ENCODE assay signal across 2 cellular contexts in the genomic region with DNA sequence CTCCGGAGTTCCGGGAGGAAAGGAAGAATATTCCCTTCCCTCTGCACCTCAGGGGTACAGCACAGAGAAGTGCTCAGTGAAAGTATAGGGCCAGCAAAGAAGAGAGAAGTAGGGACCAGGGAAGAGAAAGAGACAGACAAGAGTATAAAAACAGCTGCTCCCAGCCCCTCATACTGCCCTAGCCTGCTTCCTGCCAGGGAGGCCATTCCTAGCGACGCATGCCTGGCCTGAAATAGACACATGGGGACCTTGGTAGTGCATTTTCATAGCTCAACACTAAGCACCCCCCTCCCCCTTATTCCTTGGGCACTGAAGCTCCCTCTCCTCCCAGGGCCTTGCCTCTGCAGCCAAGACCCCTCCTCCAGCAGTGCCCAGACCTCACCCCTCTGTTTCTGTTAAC.
TF ChIP-seq lines count a peak whose summit lies in the region.

No MANE protein-coding gene starts in this region.

TF ChIP-seq in SK-N-SH, 30 proteins besides CTCF, POLR2A, EP300 and RAD21 (continued from another document):
- TF ChIP-seq, protein P1, sequence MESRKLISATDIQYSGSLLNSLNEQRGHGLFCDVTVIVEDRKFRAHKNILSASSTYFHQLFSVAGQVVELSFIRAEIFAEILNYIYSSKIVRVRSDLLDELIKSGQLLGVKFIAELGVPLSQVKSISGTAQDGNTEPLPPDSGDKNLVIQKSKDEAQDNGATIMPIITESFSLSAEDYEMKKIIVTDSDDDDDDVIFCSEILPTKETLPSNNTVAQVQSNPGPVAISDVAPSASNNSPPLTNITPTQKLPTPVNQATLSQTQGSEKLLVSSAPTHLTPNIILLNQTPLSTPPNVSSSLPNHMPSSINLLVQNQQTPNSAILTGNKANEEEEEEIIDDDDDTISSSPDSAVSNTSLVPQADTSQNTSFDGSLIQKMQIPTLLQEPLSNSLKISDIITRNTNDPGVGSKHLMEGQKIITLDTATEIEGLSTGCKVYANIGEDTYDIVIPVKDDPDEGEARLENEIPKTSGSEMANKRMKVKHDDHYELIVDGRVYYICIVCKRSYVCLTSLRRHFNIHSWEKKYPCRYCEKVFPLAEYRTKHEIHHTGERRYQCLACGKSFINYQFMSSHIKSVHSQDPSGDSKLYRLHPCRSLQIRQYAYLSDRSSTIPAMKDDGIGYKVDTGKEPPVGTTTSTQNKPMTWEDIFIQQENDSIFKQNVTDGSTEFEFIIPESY (IDR thresholded peaks at IDR 0.05; ENCODE audit: borderline replicate concordance, low read depth): no peak
- TF ChIP-seq FOXM1 (IDR thresholded peaks at IDR 0.05; ENCODE audit: low read depth) (no peak), GABPA (IDR thresholded peaks at IDR 0.05; ENCODE audit: low read depth) (no peak), SIN3A (IDR thresholded peaks at IDR 0.05; ENCODE audit: borderline replicate concordance, low read depth, low read length) (no peak), TCF12 (IDR thresholded peaks at IDR 0.05) (no peak), MEF2A (IDR thresholded peaks at IDR 0.05; ENCODE audit: borderline replicate concordance, low read depth) (no peak)
- TF ChIP-seq, protein P2, sequence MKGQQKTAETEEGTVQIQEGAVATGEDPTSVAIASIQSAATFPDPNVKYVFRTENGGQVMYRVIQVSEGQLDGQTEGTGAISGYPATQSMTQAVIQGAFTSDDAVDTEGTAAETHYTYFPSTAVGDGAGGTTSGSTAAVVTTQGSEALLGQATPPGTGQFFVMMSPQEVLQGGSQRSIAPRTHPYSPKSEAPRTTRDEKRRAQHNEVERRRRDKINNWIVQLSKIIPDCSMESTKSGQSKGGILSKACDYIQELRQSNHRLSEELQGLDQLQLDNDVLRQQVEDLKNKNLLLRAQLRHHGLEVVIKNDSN (IDR thresholded peaks at IDR 0.05; ENCODE audit: borderline replicate concordance, low read depth): no peak
- TF ChIP-seq, protein P3, sequence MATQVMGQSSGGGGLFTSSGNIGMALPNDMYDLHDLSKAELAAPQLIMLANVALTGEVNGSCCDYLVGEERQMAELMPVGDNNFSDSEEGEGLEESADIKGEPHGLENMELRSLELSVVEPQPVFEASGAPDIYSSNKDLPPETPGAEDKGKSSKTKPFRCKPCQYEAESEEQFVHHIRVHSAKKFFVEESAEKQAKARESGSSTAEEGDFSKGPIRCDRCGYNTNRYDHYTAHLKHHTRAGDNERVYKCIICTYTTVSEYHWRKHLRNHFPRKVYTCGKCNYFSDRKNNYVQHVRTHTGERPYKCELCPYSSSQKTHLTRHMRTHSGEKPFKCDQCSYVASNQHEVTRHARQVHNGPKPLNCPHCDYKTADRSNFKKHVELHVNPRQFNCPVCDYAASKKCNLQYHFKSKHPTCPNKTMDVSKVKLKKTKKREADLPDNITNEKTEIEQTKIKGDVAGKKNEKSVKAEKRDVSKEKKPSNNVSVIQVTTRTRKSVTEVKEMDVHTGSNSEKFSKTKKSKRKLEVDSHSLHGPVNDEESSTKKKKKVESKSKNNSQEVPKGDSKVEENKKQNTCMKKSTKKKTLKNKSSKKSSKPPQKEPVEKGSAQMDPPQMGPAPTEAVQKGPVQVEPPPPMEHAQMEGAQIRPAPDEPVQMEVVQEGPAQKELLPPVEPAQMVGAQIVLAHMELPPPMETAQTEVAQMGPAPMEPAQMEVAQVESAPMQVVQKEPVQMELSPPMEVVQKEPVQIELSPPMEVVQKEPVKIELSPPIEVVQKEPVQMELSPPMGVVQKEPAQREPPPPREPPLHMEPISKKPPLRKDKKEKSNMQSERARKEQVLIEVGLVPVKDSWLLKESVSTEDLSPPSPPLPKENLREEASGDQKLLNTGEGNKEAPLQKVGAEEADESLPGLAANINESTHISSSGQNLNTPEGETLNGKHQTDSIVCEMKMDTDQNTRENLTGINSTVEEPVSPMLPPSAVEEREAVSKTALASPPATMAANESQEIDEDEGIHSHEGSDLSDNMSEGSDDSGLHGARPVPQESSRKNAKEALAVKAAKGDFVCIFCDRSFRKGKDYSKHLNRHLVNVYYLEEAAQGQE (IDR thresholded peaks at IDR 0.05; ENCODE audit: low read depth, low read length): no peak
- TF ChIP-seq, protein P4, sequence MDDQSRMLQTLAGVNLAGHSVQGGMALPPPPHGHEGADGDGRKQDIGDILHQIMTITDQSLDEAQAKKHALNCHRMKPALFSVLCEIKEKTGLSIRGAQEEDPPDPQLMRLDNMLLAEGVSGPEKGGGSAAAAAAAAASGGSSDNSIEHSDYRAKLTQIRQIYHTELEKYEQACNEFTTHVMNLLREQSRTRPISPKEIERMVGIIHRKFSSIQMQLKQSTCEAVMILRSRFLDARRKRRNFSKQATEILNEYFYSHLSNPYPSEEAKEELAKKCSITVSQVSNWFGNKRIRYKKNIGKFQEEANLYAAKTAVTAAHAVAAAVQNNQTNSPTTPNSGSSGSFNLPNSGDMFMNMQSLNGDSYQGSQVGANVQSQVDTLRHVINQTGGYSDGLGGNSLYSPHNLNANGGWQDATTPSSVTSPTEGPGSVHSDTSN (IDR thresholded peaks at IDR 0.05): no peak

TF ChIP-seq in SK-N-SH treated with all-trans-retinoic acid at 6 μM for 48 hours, 23 proteins besides CTCF, POLR2A, EP300 and RAD21 (continued from another document):
- TF ChIP-seq, protein P5, sequence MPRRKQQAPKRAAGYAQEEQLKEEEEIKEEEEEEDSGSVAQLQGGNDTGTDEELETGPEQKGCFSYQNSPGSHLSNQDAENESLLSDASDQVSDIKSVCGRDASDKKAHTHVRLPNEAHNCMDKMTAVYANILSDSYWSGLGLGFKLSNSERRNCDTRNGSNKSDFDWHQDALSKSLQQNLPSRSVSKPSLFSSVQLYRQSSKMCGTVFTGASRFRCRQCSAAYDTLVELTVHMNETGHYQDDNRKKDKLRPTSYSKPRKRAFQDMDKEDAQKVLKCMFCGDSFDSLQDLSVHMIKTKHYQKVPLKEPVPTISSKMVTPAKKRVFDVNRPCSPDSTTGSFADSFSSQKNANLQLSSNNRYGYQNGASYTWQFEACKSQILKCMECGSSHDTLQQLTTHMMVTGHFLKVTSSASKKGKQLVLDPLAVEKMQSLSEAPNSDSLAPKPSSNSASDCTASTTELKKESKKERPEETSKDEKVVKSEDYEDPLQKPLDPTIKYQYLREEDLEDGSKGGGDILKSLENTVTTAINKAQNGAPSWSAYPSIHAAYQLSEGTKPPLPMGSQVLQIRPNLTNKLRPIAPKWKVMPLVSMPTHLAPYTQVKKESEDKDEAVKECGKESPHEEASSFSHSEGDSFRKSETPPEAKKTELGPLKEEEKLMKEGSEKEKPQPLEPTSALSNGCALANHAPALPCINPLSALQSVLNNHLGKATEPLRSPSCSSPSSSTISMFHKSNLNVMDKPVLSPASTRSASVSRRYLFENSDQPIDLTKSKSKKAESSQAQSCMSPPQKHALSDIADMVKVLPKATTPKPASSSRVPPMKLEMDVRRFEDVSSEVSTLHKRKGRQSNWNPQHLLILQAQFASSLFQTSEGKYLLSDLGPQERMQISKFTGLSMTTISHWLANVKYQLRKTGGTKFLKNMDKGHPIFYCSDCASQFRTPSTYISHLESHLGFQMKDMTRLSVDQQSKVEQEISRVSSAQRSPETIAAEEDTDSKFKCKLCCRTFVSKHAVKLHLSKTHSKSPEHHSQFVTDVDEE (CRISPR knock-in tag; IDR thresholded peaks at IDR 0.05): no peak
- TF ChIP-seq ZNF70 (CRISPR knock-in tag; IDR thresholded peaks at IDR 0.05): no peak
- no peak for TF ChIP-seq ARNTL (CRISPR knock-in tag; IDR thresholded peaks at IDR 0.05; ENCODE audit: borderline replicate concordance, low read depth)
- no peak for TF ChIP-seq BACH2 (CRISPR knock-in tag; IDR thresholded peaks at IDR 0.05; ENCODE audit: borderline replicate concordance)
- no peak for TF ChIP-seq RARB (CRISPR knock-in tag; IDR thresholded peaks at IDR 0.05)
- no peak for TF ChIP-seq PPARA (CRISPR knock-in tag; IDR thresholded peaks at IDR 0.05; ENCODE audit: borderline replicate concordance)
- no peak for TF ChIP-seq GLIS3 (CRISPR knock-in tag; IDR thresholded peaks at IDR 0.05)
- TF ChIP-seq, protein P6, sequence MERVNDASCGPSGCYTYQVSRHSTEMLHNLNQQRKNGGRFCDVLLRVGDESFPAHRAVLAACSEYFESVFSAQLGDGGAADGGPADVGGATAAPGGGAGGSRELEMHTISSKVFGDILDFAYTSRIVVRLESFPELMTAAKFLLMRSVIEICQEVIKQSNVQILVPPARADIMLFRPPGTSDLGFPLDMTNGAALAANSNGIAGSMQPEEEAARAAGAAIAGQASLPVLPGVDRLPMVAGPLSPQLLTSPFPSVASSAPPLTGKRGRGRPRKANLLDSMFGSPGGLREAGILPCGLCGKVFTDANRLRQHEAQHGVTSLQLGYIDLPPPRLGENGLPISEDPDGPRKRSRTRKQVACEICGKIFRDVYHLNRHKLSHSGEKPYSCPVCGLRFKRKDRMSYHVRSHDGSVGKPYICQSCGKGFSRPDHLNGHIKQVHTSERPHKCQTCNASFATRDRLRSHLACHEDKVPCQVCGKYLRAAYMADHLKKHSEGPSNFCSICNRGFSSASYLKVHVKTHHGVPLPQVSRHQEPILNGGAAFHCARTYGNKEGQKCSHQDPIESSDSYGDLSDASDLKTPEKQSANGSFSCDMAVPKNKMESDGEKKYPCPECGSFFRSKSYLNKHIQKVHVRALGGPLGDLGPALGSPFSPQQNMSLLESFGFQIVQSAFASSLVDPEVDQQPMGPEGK (CRISPR knock-in tag; IDR thresholded peaks at IDR 0.05; ENCODE audit: borderline replicate concordance): no peak
- no peak for TF ChIP-seq CSDC2 (CRISPR knock-in tag; IDR thresholded peaks at IDR 0.05)
- no peak for TF ChIP-seq ISL1 (CRISPR knock-in tag; IDR thresholded peaks at IDR 0.05)
- TF ChIP-seq SNAI2 (CRISPR knock-in tag; IDR thresholded peaks at IDR 0.05): no peak
- TF ChIP-seq ZFP3 (CRISPR knock-in tag; IDR thresholded peaks at IDR 0.05): no peak
- TF ChIP-seq, protein P7, sequence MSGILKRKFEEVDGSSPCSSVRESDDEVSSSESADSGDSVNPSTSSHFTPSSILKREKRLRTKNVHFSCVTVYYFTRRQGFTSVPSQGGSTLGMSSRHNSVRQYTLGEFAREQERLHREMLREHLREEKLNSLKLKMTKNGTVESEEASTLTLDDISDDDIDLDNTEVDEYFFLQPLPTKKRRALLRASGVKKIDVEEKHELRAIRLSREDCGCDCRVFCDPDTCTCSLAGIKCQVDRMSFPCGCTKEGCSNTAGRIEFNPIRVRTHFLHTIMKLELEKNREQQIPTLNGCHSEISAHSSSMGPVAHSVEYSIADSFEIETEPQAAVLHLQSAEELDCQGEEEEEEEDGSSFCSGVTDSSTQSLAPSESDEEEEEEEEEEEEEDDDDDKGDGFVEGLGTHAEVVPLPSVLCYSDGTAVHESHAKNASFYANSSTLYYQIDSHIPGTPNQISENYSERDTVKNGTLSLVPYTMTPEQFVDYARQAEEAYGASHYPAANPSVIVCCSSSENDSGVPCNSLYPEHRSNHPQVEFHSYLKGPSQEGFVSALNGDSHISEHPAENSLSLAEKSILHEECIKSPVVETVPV (CRISPR knock-in tag; IDR thresholded peaks at IDR 0.05): no peak
- TF ChIP-seq ZNF8 (CRISPR knock-in tag; IDR thresholded peaks at IDR 0.05): no peak
- TF ChIP-seq ESRRG (CRISPR knock-in tag; IDR thresholded peaks at IDR 0.05): no peak
